Comparison of ENCODE assay signal across 27 cellular contexts in the genomic region with DNA sequence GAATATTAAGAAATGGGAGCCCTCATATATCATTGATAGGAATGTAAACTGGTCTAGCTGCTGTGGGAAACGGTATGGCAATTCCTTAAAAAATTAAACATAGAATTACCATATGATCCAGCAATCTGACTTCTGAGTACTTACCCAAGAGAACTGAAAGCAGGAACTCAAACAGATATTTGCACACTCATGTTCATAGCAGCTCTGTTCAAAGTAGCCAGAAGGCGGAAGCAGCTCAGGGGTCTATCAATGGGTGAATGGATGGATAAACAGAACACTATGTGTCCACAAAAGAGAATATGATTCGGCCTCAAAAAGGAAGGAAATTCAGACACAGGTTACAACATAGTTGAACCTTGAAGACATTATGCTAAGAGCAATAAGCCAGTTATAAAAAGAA.
"Had no signal": no experiment of that assay in that cellular context is flagged by ENCODE, and none has a peak within 500 bp of the region (broad histone marks: within the 10 kb centered on the region; RNA-seq: fewer than 3 reads in every experiment).

No MANE protein-coding gene starts in this region.

- H3K9me3 Mint-ChIP-seq: activated naive CD4-positive, alpha-beta T cell treated with anti-CD3 and anti-CD28 coated beads, Interleukin-2, amount 10 ng/mL, durations not matched to agents 7 days and 5 days; activated naive CD8-positive, alpha-beta T cell treated with anti-CD3 and anti-CD28 coated beads, Interleukin-2, amount 50 U/mL, for 24 hours; central memory CD8-positive, alpha-beta T cell; mesothelial cell of epicardium had no signal

- H3K36me3 Mint-ChIP-seq: activated naive CD4-positive, alpha-beta T cell treated with anti-CD3 and anti-CD28 coated beads, Interleukin-2, amount 10 ng/mL, durations not matched to agents 7 days and 5 days; mesothelial cell of epicardium had no signal

- H3K27ac Mint-ChIP-seq: activated naive CD4-positive, alpha-beta T cell treated with anti-CD3 and anti-CD28 coated beads, Interleukin-2, amount 10 ng/mL, durations not matched to agents 7 days and 5 days; activated naive CD8-positive, alpha-beta T cell treated with anti-CD3 and anti-CD28 coated beads, Interleukin-2, amount 50 U/mL, for 24 hours; mesothelial cell of epicardium had no signal

- H3K4me3 Mint-ChIP-seq: activated naive CD4-positive, alpha-beta T cell treated with anti-CD3 and anti-CD28 coated beads, Interleukin-2, amount 10 ng/mL, durations not matched to agents 7 days and 5 days; activated naive CD8-positive, alpha-beta T cell treated with anti-CD3 and anti-CD28 coated beads, Interleukin-2, amount 50 U/mL, for 24 hours; central memory CD8-positive, alpha-beta T cell; mesothelial cell of epicardium; nephron progenitor cell had no signal

- H3K27me3 ChIP-seq: brain microvascular endothelial cell, colonic mucosa, spleen, tibial nerve, vagina had no signal

- H3K9me3 ChIP-seq: colonic mucosa, vagina had no signal

- DNase-seq: activated CD4-positive, alpha-beta T cell treated with anti-CD3 and anti-CD28 coated beads for 1 hour; activated CD8-positive, alpha-beta memory T cell treated with anti-CD3 and anti-CD28 coated beads for 24 hours; activated CD8-positive, alpha-beta memory T cell treated with anti-CD3 and anti-CD28 coated beads, Interleukin-2, amount 50 U/mL, for 48 hours; activated effector memory CD4-positive, alpha-beta T cell treated with Interleukin-2 at 50 U/mL for 16 hours; activated naive CD4-positive, alpha-beta T cell treated with anti-CD3 and anti-CD28 coated beads, Interleukin-2, amount 10 ng/mL, durations not matched to agents 7 days and 5 days; activated naive CD8-positive, alpha-beta T cell treated with anti-CD3 and anti-CD28 coated beads, Interleukin-2, amount 50 U/mL, for 24 hours; activated T-cell treated with anti-CD3 and anti-CD28 coated beads, Interleukin-2, amount 50 U/mL, for 48 hours; aorta; brain microvascular endothelial cell; colonic mucosa; erythroblast; foreskin melanocyte; glutamatergic neuron; hippocampal formation; left cardiac atrium; nephron progenitor cell; nucleus accumbens; posterior cingulate gyrus; retina; spleen; stimulated activated CD4-positive, alpha-beta T cell treated with anti-CD3 and anti-CD28 coated beads, Interleukin-4, amount 100 ng/mL, for 4 hours; stimulated activated naive CD8-positive, alpha-beta T cell treated with anti-CD3 and anti-CD28 coated beads, Interleukin-15, Interleukin-2, amounts not matched to agents 100 U/mL and 50 U/mL, for 24 hours had no signal

- H3K4me1 Mint-ChIP-seq: activated naive CD4-positive, alpha-beta T cell treated with anti-CD3 and anti-CD28 coated beads, Interleukin-2, amount 10 ng/mL, durations not matched to agents 7 days and 5 days; activated naive CD8-positive, alpha-beta T cell treated with anti-CD3 and anti-CD28 coated beads, Interleukin-2, amount 50 U/mL, for 24 hours; central memory CD8-positive, alpha-beta T cell had no signal

- H3K27ac ChIP-seq: brain microvascular endothelial cell, colonic mucosa, tibial nerve, vagina, VCaP had no signal

- H3K4me1 ChIP-seq: colonic mucosa, spleen, tibial nerve, vagina had no signal

- H3K27me3 Mint-ChIP-seq: activated naive CD8-positive, alpha-beta T cell treated with anti-CD3 and anti-CD28 coated beads, Interleukin-2, amount 50 U/mL, for 24 hours had no signal

- ATAC-seq: activated naive CD8-positive, alpha-beta T cell treated with anti-CD3 and anti-CD28 coated beads, Interleukin-2, amount 50 U/mL, for 24 hours; left cardiac atrium; stimulated activated naive CD8-positive, alpha-beta T cell treated with anti-CD3 and anti-CD28 coated beads, Interleukin-15, Interleukin-2, amounts not matched to agents 100 U/mL and 50 U/mL, for 24 hours had no signal

- H3K4me3 ChIP-seq: colonic mucosa, spleen, tibial nerve, vagina had no signal

- H3K36me3 ChIP-seq: brain microvascular endothelial cell, colonic mucosa, spleen, tibial nerve, vagina had no signal
